In the genomic region with DNA sequence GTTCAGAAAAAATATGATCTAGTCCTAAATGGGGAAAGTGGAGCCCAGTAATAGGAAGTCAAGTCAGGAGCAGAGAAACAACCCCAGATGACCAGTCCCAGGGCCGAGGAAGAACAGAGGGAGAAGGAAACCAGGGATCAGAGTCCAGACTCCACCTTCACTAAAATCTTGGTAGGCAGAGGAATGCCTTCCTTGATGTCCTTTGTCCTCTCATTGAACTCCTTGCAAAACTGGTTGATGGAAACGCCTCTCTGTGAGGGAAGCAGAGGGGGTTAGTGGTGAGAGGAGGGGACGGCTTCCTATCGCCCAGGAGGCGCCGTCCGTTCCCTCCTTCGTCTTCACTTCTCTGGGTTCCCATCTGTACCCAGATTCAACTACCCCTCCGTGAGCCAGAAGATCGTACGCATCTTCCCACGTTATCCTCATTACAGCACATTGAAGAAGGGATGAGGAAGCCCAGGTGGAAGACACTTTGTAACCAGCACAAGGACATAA, we compare ENCODE assay signal across 8 cellular contexts. TPM values are rescaled to one million over a fixed set of nuclear protein-coding genes. Genes with fewer than 3 reads are reported as not detected.
A peak's percentile ranks its signal among the peaks of the same experiment; 100 is the strongest.
DNase-seq lines count a peak whose midpoint lies in the region; ATAC-seq, FAIRE-seq and TF ChIP-seq lines count a peak whose summit lies in the region.

No MANE protein-coding gene starts in this region.

- no peak overlapping the region for H2BK15ac ChIP-seq in mesenchymal stem cell (ENCODE audit: low read depth, poor library complexity, severe bottlenecking)

- H3K23ac ChIP-seq in mesenchymal stem cell (ENCODE audit: low read length in 2 of 2): no peak overlapping the region

- peak overlapping the region; percentile 91 for H4K8ac ChIP-seq in mesenchymal stem cell (ENCODE audit: low read length)

- H3K36me3 ChIP-seq in right atrium auricular region (peaks cover 18% of the 10 kb centered on the region), K562 (ENCODE audit: control insufficient read depth, insufficient read depth, low read length) (peaks cover 26% of the 10 kb centered on the region), mesenchymal stem cell (ENCODE audit: control insufficient read depth in 1 of 2, insufficient read depth in 2 of 2, low read depth in 1 of 2, low read length in 2 of 2) (peaks cover 19 to 28% of the 10 kb centered on the region in 2 experiments), vagina (peaks cover 0 to 14% of the 10 kb centered on the region in 2 donors)

- DNase-seq in right atrium auricular region (ENCODE audit: low spot score) (no peak), Right ventricle myocardium superior (no peak), K562 (ENCODE audit: extremely low read depth in 1 of 4, low spot score in 3 of 4) (peak in 3 of 4 experiments; percentile 25 to 54 (median 52)), mesenchymal stem cell (no peak), vagina (ENCODE audit: extremely low spot score in 2 of 2) (no peak), RPMI8226 (no peak), T1000 (lab: John Stamatoyannopoulos, UW) (no peak)

- H2AFZ ChIP-seq in K562 (ENCODE audit: low read depth, low read length) (peak overlapping the region; percentile 97), mesenchymal stem cell (ENCODE audit: low read depth, low read length) (peak overlapping the region; percentile 87)

- no peak for TF ChIP-seq EP300 in K562 (IDR thresholded peaks at IDR 0.05; ENCODE audit: low read length)

- TF ChIP-seq CTCF in right atrium auricular region (IDR thresholded peaks at IDR 0.05) (no peak), K562 (IDR thresholded peaks at IDR 0.05 in 2 of 3, conservative IDR thresholded peaks at IDR 0.05 in 1 of 3; ENCODE audit: insufficient read depth in 2 of 3, low read depth in 1 of 3, low read length in 3 of 3) (no peak), vagina (IDR thresholded peaks at IDR 0.05) (no peak)

- FAIRE-seq in K562 (lab: Jason Lieb, UNC): peak; percentile 70

- H3K79me1 ChIP-seq in mesenchymal stem cell (replicated peaks; ENCODE audit: low read length, poor library complexity, severe bottlenecking): peaks cover 15% of the 10 kb centered on the region

- H3K4me1 ChIP-seq in right atrium auricular region (peaks cover 0 to 10% of the 10 kb centered on the region in 2 donors), K562 (replicated peaks in 1 of 2; ENCODE audit: control insufficient read depth in 2 of 2, insufficient read depth in 2 of 2, low read length in 2 of 2) (peaks cover 3 to 12% of the 10 kb centered on the region in 2 experiments; a peak in 3 of 5 replicates), mesenchymal stem cell (ENCODE audit: control insufficient read depth, insufficient read depth, low read depth, low read length) (peaks cover 4% of the 10 kb centered on the region), vagina (peaks cover 11% of the 10 kb centered on the region)

- no peak for TF ChIP-seq RAD21 in K562 (CRISPR knock-in tag; conservative IDR thresholded peaks at IDR 0.05 in 1 of 2, IDR thresholded peaks at IDR 0.05 in 1 of 2)

- peak overlapping the region in 1 of 2 experiments; percentile 51 for H3K18ac ChIP-seq in mesenchymal stem cell (ENCODE audit: low read depth in 1 of 2, low read length in 2 of 2)

- H3K4me3 ChIP-seq in right atrium auricular region (peak overlapping the region; percentile 71 to 80), K562 (peak overlapping the region; percentile 86), mesenchymal stem cell (ENCODE audit: insufficient read depth in 1 of 2, low read depth in 1 of 2, low read length in 2 of 2) (peak overlapping the region; percentile 74 to 100), vagina (peak overlapping the region; percentile 68 to 97)

- H2BK120ac ChIP-seq in mesenchymal stem cell (ENCODE audit: low read depth, low read length): no peak overlapping the region

- intact Hi-C loops in Right ventricle myocardium superior (cut with DNase I) (no loop called here), K562 (cut with micrococcal nuclease) (loop anchor here (5.0 kb wide), 1 partner anchor 239 kb away; a partner anchor contains a TSS), vagina (cut with DNase I) (no loop called here)

- POLR2A ChIA-PET in K562 (lab: Yijun Ruan, JAX): interaction anchor here (0.6 to 1.8 kb wide), 8 partner anchors 12 to 774 kb away, joined by 3 to 9 read pairs (median 3); a partner anchor contains a TSS

- CTCF ChIA-PET in K562 (lab: Yijun Ruan, JAX; ENCODE audit: low intra/inter-chr PET ratio): interaction anchor here (0.6 to 2.1 kb wide), 5 partner anchors 20 to 215 kb away, joined by 3 to 21 read pairs (median 5); no protein-coding TSS in a partner anchor

- peak overlapping the region in 1 of 2 experiments; percentile 4 for H3K14ac ChIP-seq in mesenchymal stem cell (ENCODE audit: low read length in 2 of 2)

- H3K4me2 ChIP-seq in K562 (ENCODE audit: insufficient read depth, low read length) (peak overlapping the region; percentile 92), mesenchymal stem cell (ENCODE audit: low read length, poor library complexity, severe bottlenecking) (peak overlapping the region; percentile 86)

- H4K20me1 ChIP-seq in K562 (replicated peaks; ENCODE audit: control insufficient read depth, insufficient read depth, low read length): no peaks in the 10 kb centered on the region

- no peak for ATAC-seq in Right ventricle myocardium superior (ENCODE audit: poor library complexity)
- no peak; the same call in 2 of the 3 replicates for ATAC-seq in K562
- ATAC-seq in HG03432 (IDR thresholded peaks at IDR 0.05; ENCODE audit: unreplicated experiment): no peak

- H2AK5ac ChIP-seq in mesenchymal stem cell (ENCODE audit: low read length, severe bottlenecking): no peak overlapping the region

- H4K91ac ChIP-seq in mesenchymal stem cell (ENCODE audit: low read length): peak overlapping the region; percentile 35

- H3K9me1 ChIP-seq in K562 (ENCODE audit: control insufficient read depth, insufficient read depth, low read length): no peaks in the 10 kb centered on the region

- BruUV-seq in K562 (replicated peaks; lab: Mats Ljungman, UMichigan): TSS peak; percentile 56

- no peaks in the 10 kb centered on the region for H3K27me3 ChIP-seq in right atrium auricular region
- peaks cover 0 to 7% of the 10 kb centered on the region in 2 experiments; a peak in 2 of 5 replicates for H3K27me3 ChIP-seq in K562 (ENCODE audit: control insufficient read depth in 2 of 2, insufficient read depth in 2 of 2, low read length in 2 of 2)
- no peaks in the 10 kb centered on the region for H3K27me3 ChIP-seq in mesenchymal stem cell (ENCODE audit: control insufficient read depth in 1 of 2, insufficient read depth in 1 of 2, low read length in 2 of 2)
- no peaks in the 10 kb centered on the region for H3K27me3 ChIP-seq in vagina

- H3K79me2 ChIP-seq in K562 (ENCODE audit: control insufficient read depth, insufficient read depth, low read length): peaks cover 16% of the 10 kb centered on the region

- in situ Hi-C loops in K562 (cut with MboI): no loop called here

- H3K9me3 ChIP-seq in right atrium auricular region: peaks cover 0 to 3% of the 10 kb centered on the region in 2 donors
- H3K9me3 ChIP-seq in K562 (replicated peaks; ENCODE audit: control insufficient read depth, insufficient read depth, low read depth, low read length): no peaks in the 10 kb centered on the region
- no peaks in the 10 kb centered on the region for H3K9me3 ChIP-seq in mesenchymal stem cell (ENCODE audit: control insufficient read depth, low read length)
- H3K9me3 ChIP-seq in vagina: no peaks in the 10 kb centered on the region

- H3K27ac ChIP-seq in right atrium auricular region: peak overlapping the region; percentile 70 to 89
- H3K27ac ChIP-seq in K562 (ENCODE audit: extremely low read depth, low read depth, low read length): peak overlapping the region; percentile 89
- H3K27ac ChIP-seq in mesenchymal stem cell (ENCODE audit: low read length, poor library complexity, severe bottlenecking): no peak overlapping the region
- peak overlapping the region; percentile 87 for H3K27ac ChIP-seq in vagina

- H2BK12ac ChIP-seq in mesenchymal stem cell (ENCODE audit: low read length in 2 of 2): no peak overlapping the region

- no peak for TF ChIP-seq POLR2A in K562 (conservative IDR thresholded peaks at IDR 0.05)
- TF ChIP-seq POLR2A in vagina (IDR thresholded peaks at IDR 0.05): no peak

- H3K4ac ChIP-seq in mesenchymal stem cell (ENCODE audit: low read depth in 1 of 2, low read length in 2 of 2): peak overlapping the region; percentile 55 to 60

- peak overlapping the region; percentile 77 to 93 for H3K9ac ChIP-seq in K562 (ENCODE audit: insufficient read depth in 1 of 2, low read depth in 2 of 2, low read length in 2 of 2)
- H3K9ac ChIP-seq in mesenchymal stem cell (ENCODE audit: low read length): peak overlapping the region; percentile 91

- no peak overlapping the region for H2BK5ac ChIP-seq in mesenchymal stem cell (ENCODE audit: low read depth, low read length, poor library complexity, severe bottlenecking)

- 2% methylated on average over 12 of the region's 12 CpGs for WGBS in K562 (ENCODE audit: insufficient coverage, low coverage, missing lambda C conversion rate)
- 11% methylated on average over 7 of the region's 12 CpGs for WGBS in mesenchymal stem cell

RNA-seq across cellular contexts. Expression of a gene that starts 0.6 kb away (rescaled TPM):
- total RNA-seq in right atrium auricular region: 10 to 100 TPM; 33.1 to 54.4 TPM
- 52.6 TPM for total RNA-seq in Right ventricle myocardium superior
- total RNA-seq in K562 (2011; cell fraction: chromatin; rRNA removed; ENCODE audit: low replicate concordance): 9.4 and 12.2 TPM in 2 replicates
- 16.2 and 19.7 TPM in 2 replicates for total RNA-seq in K562 (2011; cell fraction: nucleolus; rRNA removed)
- 14.8 and 21.9 TPM in 2 replicates for total RNA-seq in K562 (2011; cell fraction: nucleoplasm; rRNA removed)
- 135 and 148 TPM in 2 replicates for total RNA-seq in K562 (2014; rRNA removed)
- 75.0 and 81.4 TPM in 2 replicates for total RNA-seq in K562 (2014; rRNA removed; fragmentation: Illumina TruSeq; extraction: Trizol)
- 88.3 and 91.2 TPM in 2 replicates for total RNA-seq in K562 (2015; rRNA removed; fragmentation: Illumina TruSeq; extraction: Trizol)
- 133 and 148 TPM in 2 replicates for total RNA-seq in K562 (2021)
- polyA plus RNA-seq in K562 (2011; rRNA removed): 97.6 and 100 TPM in 2 replicates
- polyA plus RNA-seq in K562 (2011; cell fraction: cytosol; rRNA removed): 83.4 and 86.1 TPM in 2 replicates
- polyA plus RNA-seq in K562 (2011; cell fraction: nucleus; rRNA removed): 50.6 and 52.0 TPM in 2 replicates
- 95.1 and 124 TPM in 2 replicates for polyA plus RNA-seq in K562 (2012)
- 91.9 and 103 TPM in 2 replicates for polyA plus RNA-seq in K562 (2014; fragmentation: Illumina TruSeq; extraction: Trizol)
- 10 to 100 TPM; 33.0 to 43.5 TPM for polyA plus RNA-seq in K562 (2014; fragmentation: Nextera tagmentation; extraction: Ambion mirVana)
- polyA plus RNA-seq in K562 (2014; rRNA removed): 173 and 208 TPM in 2 replicates
- polyA minus RNA-seq in K562 (2011; rRNA and poly(A)+ RNA removed): 34.7 and 39.4 TPM in 2 replicates
- 22.9 and 23.3 TPM in 2 replicates for polyA minus RNA-seq in K562 (2011; cell fraction: cytosol; rRNA and poly(A)+ RNA removed)
- 3.2 and 6.6 TPM in 2 replicates for polyA minus RNA-seq in K562 (2011; cell fraction: nucleus; rRNA and poly(A)+ RNA removed)
- 57.2 TPM for polyA plus RNA-seq in mesenchymal stem cell (2013, experiment 1 of 2)
- 64.5 TPM for polyA plus RNA-seq in mesenchymal stem cell (2013, experiment 2 of 2)
- total RNA-seq in vagina: 49.4 TPM

RNA-seq across cellular contexts. Expression of a gene that starts 17.2 kb away (rescaled TPM):
- under 1 TPM in 1 of 2 donors, not detected in 1; 0.19 TPM for total RNA-seq in right atrium auricular region
- not detected for total RNA-seq in Right ventricle myocardium superior
- not detected in 2 replicates for total RNA-seq in K562 (2011; cell fraction: chromatin; rRNA removed; ENCODE audit: low replicate concordance)
- total RNA-seq in K562 (2011; cell fraction: nucleolus; rRNA removed): not detected in 2 replicates
- total RNA-seq in K562 (2011; cell fraction: nucleoplasm; rRNA removed): not detected in 2 replicates
- total RNA-seq in K562 (2014; rRNA removed): not detected in 2 replicates
- total RNA-seq in K562 (2014; rRNA removed; fragmentation: Illumina TruSeq; extraction: Trizol): not detected in 2 replicates
- total RNA-seq in K562 (2015; rRNA removed; fragmentation: Illumina TruSeq; extraction: Trizol): not detected in 2 replicates
- not detected in 2 replicates for total RNA-seq in K562 (2021)
- not detected in 2 replicates for polyA plus RNA-seq in K562 (2011; rRNA removed)
- 0.01 TPM in 1 of 2 replicates, not detected in the other for polyA plus RNA-seq in K562 (2011; cell fraction: cytosol; rRNA removed)
- polyA plus RNA-seq in K562 (2011; cell fraction: nucleus; rRNA removed): not detected in 2 replicates
- not detected in 2 replicates for polyA plus RNA-seq in K562 (2012)
- polyA plus RNA-seq in K562 (2014; fragmentation: Illumina TruSeq; extraction: Trizol): not detected in 2 replicates
- not detected for polyA plus RNA-seq in K562 (2014; fragmentation: Nextera tagmentation; extraction: Ambion mirVana)
- not detected in 2 replicates for polyA plus RNA-seq in K562 (2014; rRNA removed)
- not detected in 2 replicates for polyA minus RNA-seq in K562 (2011; rRNA and poly(A)+ RNA removed)
- polyA minus RNA-seq in K562 (2011; cell fraction: cytosol; rRNA and poly(A)+ RNA removed): not detected in 2 replicates
- not detected in 2 replicates for polyA minus RNA-seq in K562 (2011; cell fraction: nucleus; rRNA and poly(A)+ RNA removed)
- polyA plus RNA-seq in mesenchymal stem cell (2013, experiment 1 of 2): 0.08 TPM
- 0.08 TPM for polyA plus RNA-seq in mesenchymal stem cell (2013, experiment 2 of 2)
- not detected for total RNA-seq in vagina

RNA-seq across cellular contexts. Expression of a gene that starts 28.6 kb away (rescaled TPM):
- total RNA-seq in right atrium auricular region: 10 to 100 TPM; 12.7 to 20.7 TPM
- total RNA-seq in Right ventricle myocardium superior: 8.9 TPM
- total RNA-seq in K562 (2011; cell fraction: chromatin; rRNA removed; ENCODE audit: low replicate concordance): 7.3 and 22.6 TPM in 2 replicates
- 11.1 and 15.2 TPM in 2 replicates for total RNA-seq in K562 (2011; cell fraction: nucleolus; rRNA removed)
- 8.5 and 9.1 TPM in 2 replicates for total RNA-seq in K562 (2011; cell fraction: nucleoplasm; rRNA removed)
- 3.3 and 5.0 TPM in 2 replicates for total RNA-seq in K562 (2014; rRNA removed)
- 1.3 and 1.9 TPM in 2 replicates for total RNA-seq in K562 (2014; rRNA removed; fragmentation: Illumina TruSeq; extraction: Trizol)
- total RNA-seq in K562 (2015; rRNA removed; fragmentation: Illumina TruSeq; extraction: Trizol): 3.2 and 3.4 TPM in 2 replicates
- 4.0 and 4.2 TPM in 2 replicates for total RNA-seq in K562 (2021)
- polyA plus RNA-seq in K562 (2011; rRNA removed): 1.4 and 1.6 TPM in 2 replicates
- polyA plus RNA-seq in K562 (2011; cell fraction: cytosol; rRNA removed): 1.6 and 3.4 TPM in 2 replicates
- 2.8 and 5.6 TPM in 2 replicates for polyA plus RNA-seq in K562 (2011; cell fraction: nucleus; rRNA removed)
- polyA plus RNA-seq in K562 (2012): 2.7 and 4.4 TPM in 2 replicates
- 1.9 and 3.3 TPM in 2 replicates for polyA plus RNA-seq in K562 (2014; fragmentation: Illumina TruSeq; extraction: Trizol)
- polyA plus RNA-seq in K562 (2014; fragmentation: Nextera tagmentation; extraction: Ambion mirVana): under 1 TPM; 0.17 to 0.46 TPM
- 2.4 and 2.6 TPM in 2 replicates for polyA plus RNA-seq in K562 (2014; rRNA removed)
- polyA minus RNA-seq in K562 (2011; rRNA and poly(A)+ RNA removed): 2.6 and 4.2 TPM in 2 replicates
- 1.3 and 4.4 TPM in 2 replicates for polyA minus RNA-seq in K562 (2011; cell fraction: cytosol; rRNA and poly(A)+ RNA removed)
- polyA minus RNA-seq in K562 (2011; cell fraction: nucleus; rRNA and poly(A)+ RNA removed): 6.1 and 6.7 TPM in 2 replicates
- polyA plus RNA-seq in mesenchymal stem cell (2013, experiment 1 of 2): 5.8 TPM
- polyA plus RNA-seq in mesenchymal stem cell (2013, experiment 2 of 2): 5.3 TPM
- 21.6 TPM for total RNA-seq in vagina

RNA-seq across cellular contexts. Expression of a gene that starts 42.2 kb away (rescaled TPM):
- total RNA-seq in right atrium auricular region (10 to 100 TPM in 1 of 2 donors, 1 to 10 TPM in 1; 8.2 to 11.1 TPM), Right ventricle myocardium superior (11.1 TPM), K562 (2014; rRNA removed) (69.2 and 115 TPM in 2 replicates), K562 (2014; rRNA removed; fragmentation: Illumina TruSeq; extraction: Trizol) (24.2 and 35.1 TPM in 2 replicates), K562 (2015; rRNA removed; fragmentation: Illumina TruSeq; extraction: Trizol) (45.0 and 50.2 TPM in 2 replicates), K562 (2021) (59.4 and 66.3 TPM in 2 replicates), vagina (10.8 TPM)
- total RNA-seq in K562 (2011; cell fraction: chromatin; rRNA removed; ENCODE audit: low replicate concordance): 31.7 and 93.6 TPM in 2 replicates
- total RNA-seq in K562 (2011; cell fraction: nucleolus; rRNA removed): 79.4 and 87.0 TPM in 2 replicates
- total RNA-seq in K562 (2011; cell fraction: nucleoplasm; rRNA removed): 33.9 and 47.9 TPM in 2 replicates
- polyA plus RNA-seq in K562 (2011; rRNA removed) (33.0 and 47.6 TPM in 2 replicates), K562 (2014; fragmentation: Illumina TruSeq; extraction: Trizol) (45.0 and 61.6 TPM in 2 replicates), K562 (2014; fragmentation: Nextera tagmentation; extraction: Ambion mirVana) (1 to 10 TPM; 3.7 to 6.2 TPM), K562 (2014; rRNA removed) (43.3 and 56.3 TPM in 2 replicates)
- 35.9 and 62.9 TPM in 2 replicates for polyA plus RNA-seq in K562 (2011; cell fraction: cytosol; rRNA removed)
- 77.2 and 136 TPM in 2 replicates for polyA plus RNA-seq in K562 (2011; cell fraction: nucleus; rRNA removed)
- 51.4 and 57.3 TPM in 2 replicates for polyA plus RNA-seq in K562 (2012)
- polyA minus RNA-seq in K562 (2011; rRNA and poly(A)+ RNA removed): 42.3 and 51.5 TPM in 2 replicates
- polyA minus RNA-seq in K562 (2011; cell fraction: cytosol; rRNA and poly(A)+ RNA removed): 58.5 and 65.1 TPM in 2 replicates
- 42.8 and 46.9 TPM in 2 replicates for polyA minus RNA-seq in K562 (2011; cell fraction: nucleus; rRNA and poly(A)+ RNA removed)
- 31.7 TPM for polyA plus RNA-seq in mesenchymal stem cell (2013, experiment 1 of 2)
- polyA plus RNA-seq in mesenchymal stem cell (2013, experiment 2 of 2): 31.0 TPM

Comparison
In these comparisons a context has a peak if more than half of its experiments do, and no peak if none do; other contexts are left out.
1. DNase-seq: peak in K562 (3 of 4); none in right atrium auricular region (single experiment), Right ventricle myocardium superior (single experiment), mesenchymal stem cell (single experiment), vagina (0 of 2), RPMI8226 (single experiment) and T1000 (single experiment).
2. Peak in every context shown above with its lines, with median percentiles within 50 percentile points of each other: H3K4me3 ChIP-seq.